Comparison of ENCODE assay signal across 10 cellular contexts in the genomic region with DNA sequence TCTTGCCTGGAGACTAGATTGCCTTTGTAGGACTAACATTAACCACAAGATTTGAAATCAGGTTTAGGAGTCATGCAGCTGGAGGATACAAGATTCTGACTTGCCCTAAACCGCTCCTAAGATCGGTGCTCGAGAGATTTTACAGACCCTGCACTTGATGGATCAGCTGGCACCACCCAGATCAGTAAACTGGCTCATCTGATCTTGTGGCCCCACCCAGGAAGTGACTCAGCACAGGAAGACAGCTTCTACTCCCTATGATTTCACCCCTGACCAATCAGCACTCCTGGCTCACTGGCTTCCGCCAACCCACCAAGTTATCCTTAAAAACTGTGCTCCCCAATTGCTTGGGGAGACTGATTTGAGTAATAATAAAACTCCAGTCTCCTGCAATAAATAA. TPM values are rescaled to one million over a fixed set of nuclear protein-coding genes. Genes with fewer than 3 reads are reported as not detected.
DNase-seq lines count a peak whose midpoint lies in the region; FAIRE-seq and TF ChIP-seq lines count a peak whose summit lies in the region.
"Had no signal": no experiment of that assay in that cellular context is flagged by ENCODE, and none has a peak within 500 bp of the region (broad histone marks: within the 10 kb centered on the region; RNA-seq: fewer than 3 reads in every experiment).

No MANE protein-coding gene starts in this region.

- H3K27me3 ChIP-seq in H1 (replicated peaks in 1 of 4; ENCODE audit: control insufficient read depth in 3 of 4, extremely low read depth in 1 of 4, insufficient read depth in 3 of 4, low read length in 3 of 4) (no peaks in the 10 kb centered on the region), testis (no peaks in the 10 kb centered on the region), H7 (ENCODE audit: control insufficient read depth, insufficient read depth, low read length) (no peaks in the 10 kb centered on the region)

- no peaks in the 10 kb centered on the region for H3K79me1 ChIP-seq in H1 (ENCODE audit: low read depth, low read length)

- H3K4ac ChIP-seq in H1 (replicated peaks; ENCODE audit: insufficient read length, low read depth, low read length): no peak overlapping the region

- H2BK12ac ChIP-seq in H1 (ENCODE audit: low read depth, low read length): no peak overlapping the region; the same call in 1 of the 2 replicates

- no peaks in the 10 kb centered on the region for H3K36me3 ChIP-seq in H1 (ENCODE audit: control insufficient read depth in 2 of 4, insufficient read depth in 4 of 4, low read length in 3 of 4)
- H3K36me3 ChIP-seq in testis (ENCODE audit: low read depth, missing control alignments): no peaks in the 10 kb centered on the region
- H3K36me3 ChIP-seq in H7 (replicated peaks; ENCODE audit: control insufficient read depth, insufficient read depth, low read length): no peaks in the 10 kb centered on the region

- no peak overlapping the region for H2BK120ac ChIP-seq in H1 (replicated peaks; ENCODE audit: low read depth, low read length)

- TF ChIP-seq CTCF in H1 (IDR thresholded peaks at IDR 0.05; ENCODE audit: control extremely low read depth in 1 of 3, insufficient read depth in 1 of 3, low read depth in 1 of 3, low read length in 3 of 3) (no peak), testis (IDR thresholded peaks at IDR 0.05) (no peak)

- no peak overlapping the region for H2BK20ac ChIP-seq in H1 (ENCODE audit: low read length)

- no peak overlapping the region for H4K8ac ChIP-seq in H1 (ENCODE audit: extremely low read depth, insufficient read depth, low read length)

- no peak overlapping the region for H4K5ac ChIP-seq in H1 (ENCODE audit: insufficient read length, low read depth, low read length)

- H3K23ac ChIP-seq in H1 (ENCODE audit: insufficient read length): no peak overlapping the region

- H3K79me2 ChIP-seq in H1 (ENCODE audit: control insufficient read depth in 1 of 2, insufficient read depth in 2 of 2, low read length in 2 of 2): no peaks in the 10 kb centered on the region

- H3K18ac ChIP-seq in H1 (ENCODE audit: extremely low read depth, low read length): no peak overlapping the region

- H3K23me2 ChIP-seq in H1 (ENCODE audit: low read depth, low read length): peaks cover 5% of the 10 kb centered on the region; the same call in 1 of the 2 replicates

- TF ChIP-seq POLR2A in H1 (IDR thresholded peaks at IDR 0.05; ENCODE audit: control extremely low read depth in 1 of 2, low read depth in 2 of 2, low read length in 2 of 2) (no peak), testis (IDR thresholded peaks at IDR 0.05) (no peak)

- H2AFZ ChIP-seq in H1 (ENCODE audit: low read length): no peak overlapping the region

- no peak for TF ChIP-seq RAD21 in H1 (IDR thresholded peaks at IDR 0.05 in 1 of 2, conservative IDR thresholded peaks at IDR 0.05 in 1 of 2; ENCODE audit: low read depth in 2 of 2, low read length in 2 of 2)

- no peak overlapping the region for H2BK5ac ChIP-seq in H1 (ENCODE audit: low read depth, low read length)

- no peak overlapping the region for H3K56ac ChIP-seq in H1 (replicated peaks; ENCODE audit: insufficient read length, low read depth, low read length)

- H3K9ac ChIP-seq in H1 (replicated peaks in 1 of 4; ENCODE audit: extremely low read depth in 1 of 4, low read depth in 3 of 4, low read length in 3 of 4): no peak overlapping the region

- POLR2A ChIA-PET in H1 (lab: Charles Lee; ENCODE audit: partially characterized antibody): interaction anchor here (1.0 to 1.7 kb wide), 2 partner anchors 13 to 375 kb away, joined by 3 to 5 read pairs; partner anchors contain the start of gene COX20

- no peaks in the 10 kb centered on the region for H4K20me1 ChIP-seq in H1 (replicated peaks in 1 of 2; ENCODE audit: control insufficient read depth in 1 of 2, insufficient read depth in 2 of 2, low read length in 2 of 2)

- no peak overlapping the region; a peak in 1 of 4 replicates for H3K4me2 ChIP-seq in H1 (ENCODE audit: insufficient read depth in 1 of 2, low read depth in 2 of 2, low read length in 2 of 2)

- DNase-seq in activated T-cell treated with anti-CD3 and anti-CD28 coated beads for 48 hours (ENCODE audit: low read depth) (peak; percentile 13), activated T-cell treated with anti-CD3 and anti-CD28 coated beads for 4 hours (no peak), SW480 (ENCODE audit: low spot score) (peak; percentile 36), H1 (ENCODE audit: low read depth in 1 of 2, low spot score in 2 of 2) (no peak), testis (peak; percentile 45), D341Med (ENCODE audit: low spot score) (no peak), H7 (no peak), NCI-H2081 (lab: John Stamatoyannopoulos, UW) (no peak)
- DNase-seq: COR-L47 had no signal

- CTCF ChIA-PET in H1 (lab: Charles Lee; ENCODE audit: partially characterized antibody): no interaction called here

- H4K91ac ChIP-seq in H1 (replicated peaks; ENCODE audit: insufficient read length, low read length): no peak overlapping the region

- H2AK5ac ChIP-seq in H1 (ENCODE audit: low read depth, low read length): 0 out of 2 replicates have a peak overlapping the region, but pooled peaks have one; percentile 7

- intact Hi-C loops in testis (cut with DNase I; ENCODE audit: low total_unique reads): no loop called here

- 93% methylated on average over 4 of the region's 4 CpGs; no CpG with 5 or more reads in 1 of the 2 experiments for WGBS in H1 (ENCODE audit: extremely low coverage in 1 of 2, insufficient coverage in 1 of 2, insufficient read length in 1 of 2, insufficient replicate concordance in 2 of 2, low coverage in 1 of 2, low lambda C conversion rate in 2 of 2, missing lambda C conversion rate in 1 of 2), 2 experiments
- WGBS in testis, 2 donors: 68 to 81% methylated on average over 3 to 4 of the region's 4 CpGs

- H2BK15ac ChIP-seq in H1 (ENCODE audit: low read length): no peak overlapping the region

- H3K4me1 ChIP-seq in H1 (replicated peaks in 1 of 4; ENCODE audit: control insufficient read depth in 3 of 4, insufficient read depth in 4 of 4, low read length in 3 of 4) (peaks cover 0 to 8% (median 6%) of the 10 kb centered on the region in 4 experiments), testis (peaks cover 4% of the 10 kb centered on the region)

- TF ChIP-seq EP300 in H1 (IDR thresholded peaks at IDR 0.05; ENCODE audit: borderline replicate concordance in 1 of 2, low read depth in 2 of 2, low read length in 2 of 2): no peak

- no peak for FAIRE-seq in H1 (lab: Jason Lieb, UNC)

- no peak overlapping the region for H3K14ac ChIP-seq in H1 (ENCODE audit: insufficient read length)

- no peaks in the 10 kb centered on the region for H3K9me3 ChIP-seq in H1 (ENCODE audit: insufficient read depth in 2 of 2, low read depth in 1 of 2, low read length in 1 of 2)
- H3K9me3 ChIP-seq in testis: no peaks in the 10 kb centered on the region

- H3K4me3 ChIP-seq in H1 (ENCODE audit: extremely low read depth in 1 of 4, insufficient read depth in 2 of 4, low read depth in 3 of 4, low read length in 4 of 4): no peak overlapping the region
- peak overlapping the region; percentile 62 to 72 for H3K4me3 ChIP-seq in testis
- no peak overlapping the region for H3K4me3 ChIP-seq in H7 (ENCODE audit: insufficient read depth, low read depth, low read length)
- H3K4me3 ChIP-seq: SK-N-MC had no signal

- H3K27ac ChIP-seq in H1 (ENCODE audit: low read depth, low read length) (no peak overlapping the region), testis (peak overlapping the region in 1 of 2 donors; percentile 88)
- H3K27ac ChIP-seq: SK-N-MC had no signal

TF ChIP-seq in H1, 55 proteins besides CTCF, POLR2A, EP300 and RAD21:
- TF ChIP-seq RXRA (IDR thresholded peaks at IDR 0.05; ENCODE audit: insufficient read depth, low read depth, low read length) (no peak), HDAC2 (IDR thresholded peaks at IDR 0.05; ENCODE audit: borderline replicate concordance in 1 of 2, low read depth in 2 of 2, low read length in 2 of 2) (no peak), SIX5 (IDR thresholded peaks at IDR 0.05; ENCODE audit: low read depth, low read length) (no peak), SP2 (IDR thresholded peaks at IDR 0.05; ENCODE audit: low read length) (no peak)

RNA-seq across cellular contexts. Expression of gene CATSPERE, which starts 0.9 kb away (rescaled TPM):
- 0.27 and 0.45 TPM in 2 replicates for total RNA-seq in H1 (2021; fragmentation: NEBNext Ultra II Directional; extraction: Animal tissue kit (Norgen Biotek cat#: 25700))
- 0.05 and 0.17 TPM in 2 replicates for polyA plus RNA-seq in H1 (2011; rRNA removed)
- 0.09 TPM for polyA plus RNA-seq in H1 (2011; cell fraction: cytosol; rRNA removed)
- polyA plus RNA-seq in H1 (2011; cell fraction: nucleus; rRNA removed): 0.07 TPM
- polyA plus RNA-seq in H1 (2012, experiment 1 of 2): 0.08 to 0.17 TPM (median 0.17 TPM) in 3 of 4 replicates, not detected in the other
- not detected for polyA plus RNA-seq in H1 (2012, experiment 2 of 2)
- polyA plus RNA-seq in H1 (2013, experiment 1 of 2): 0.04 TPM
- polyA plus RNA-seq in H1 (2013, experiment 2 of 2): 0.11 TPM
- 0.49 TPM in 1 of 2 replicates, not detected in the other for polyA minus RNA-seq in H1 (2011; rRNA and poly(A)+ RNA removed)
- polyA minus RNA-seq in H1 (2011; cell fraction: cytosol; rRNA and poly(A)+ RNA removed): not detected
- 0.70 TPM for polyA minus RNA-seq in H1 (2011; cell fraction: nucleus; rRNA and poly(A)+ RNA removed)
- total RNA-seq in testis: 10 to 100 TPM; 10.4 to 15.7 TPM
- polyA plus RNA-seq in testis (ENCODE audit: insufficient read depth, low read depth, low replicate concordance): 46.0 TPM
- 0.14 TPM in 1 of 2 replicates, not detected in the other for total RNA-seq in H7 (2014; rRNA removed; shearing (Covaris generic))

RNA-seq across cellular contexts. Expression of gene ADSS2, which starts 8.5 kb away (rescaled TPM):
- 99.9 and 108 TPM in 2 replicates for total RNA-seq in H1 (2021; fragmentation: NEBNext Ultra II Directional; extraction: Animal tissue kit (Norgen Biotek cat#: 25700))
- 22.1 and 29.8 TPM in 2 replicates for polyA plus RNA-seq in H1 (2011; rRNA removed)
- polyA plus RNA-seq in H1 (2011; cell fraction: cytosol; rRNA removed): 56.4 TPM
- polyA plus RNA-seq in H1 (2011; cell fraction: nucleus; rRNA removed): 17.1 TPM
- polyA plus RNA-seq in H1 (2012, experiment 1 of 2): 41.8 to 75.8 TPM (median 50.6 TPM) in 4 replicates
- polyA plus RNA-seq in H1 (2012, experiment 2 of 2): 9.4 TPM
- 52.0 TPM for polyA plus RNA-seq in H1 (2013, experiment 1 of 2)
- 52.9 TPM for polyA plus RNA-seq in H1 (2013, experiment 2 of 2)
- polyA minus RNA-seq in H1 (2011; rRNA and poly(A)+ RNA removed): 17.3 and 20.3 TPM in 2 replicates
- 35.0 TPM for polyA minus RNA-seq in H1 (2011; cell fraction: cytosol; rRNA and poly(A)+ RNA removed)
- polyA minus RNA-seq in H1 (2011; cell fraction: nucleus; rRNA and poly(A)+ RNA removed): 39.5 TPM
- total RNA-seq in testis: 10 to 100 TPM; 61.0 to 76.3 TPM
- polyA plus RNA-seq in testis (ENCODE audit: insufficient read depth, low read depth, low replicate concordance): 96.2 TPM
- 80.5 and 110 TPM in 2 replicates for total RNA-seq in H7 (2014; rRNA removed; shearing (Covaris generic))

Comparison
In these comparisons a context has a peak if more than half of its experiments do, and no peak if none do; other contexts are left out.
1. DNase-seq: peak in activated T-cell treated with anti-CD3 and anti-CD28 coated beads for 48 hours (single experiment), SW480 (single experiment) and testis (single experiment); none in activated T-cell treated with anti-CD3 and anti-CD28 coated beads for 4 hours (single experiment), H1 (0 of 2), D341Med (single experiment), H7 (single experiment) and NCI-H2081 (0 of 2).
2. H3K4me3 ChIP-seq: peak in testis (2 of 2); none in H1 (0 of 4) and H7 (single experiment).